ENCODE assay signal across 8 cellular contexts in the genomic region with DNA sequence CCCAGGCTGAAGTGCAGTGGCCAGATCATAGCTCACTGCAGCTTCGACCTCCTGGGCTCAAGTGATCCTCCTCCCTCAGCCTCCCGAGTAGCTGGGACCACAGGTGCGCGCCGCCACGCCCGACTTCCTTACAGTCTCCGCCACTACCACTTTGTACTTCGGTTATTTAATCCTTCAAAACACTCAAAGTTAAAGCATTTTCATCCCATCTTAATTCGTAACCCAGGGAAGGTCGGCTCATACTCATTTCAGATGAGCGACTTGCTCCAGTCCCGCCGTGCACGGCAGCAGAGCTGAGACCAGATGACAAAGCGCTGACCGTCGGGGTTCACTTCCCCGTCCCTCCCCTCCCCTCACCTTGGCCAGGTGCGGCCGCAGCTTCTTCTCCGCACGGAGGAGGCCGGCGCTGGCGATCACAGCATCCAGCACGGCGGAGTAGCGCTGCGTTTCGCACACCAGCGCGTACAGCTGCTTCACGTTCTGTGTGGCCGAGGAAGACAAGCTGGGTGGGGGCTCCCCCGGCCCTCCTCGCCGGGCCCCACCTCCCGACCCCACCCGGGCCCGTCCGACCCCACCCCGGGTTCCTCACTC.
DNase-seq lines count a peak whose midpoint lies in the region; ATAC-seq lines count a peak whose summit lies in the region.

No MANE protein-coding gene starts in this region.

- no peaks in the 10 kb centered on the region for H3K9me3 Mint-ChIP-seq in activated naive CD8-positive, alpha-beta T cell (ENCODE audit: low read depth)

- H3K36me3 ChIP-seq in BLaER1: peaks cover 36% of the 10 kb centered on the region

- H3K9ac ChIP-seq in BLaER1: peak overlapping the region; percentile 87

- peaks cover 49% of the 10 kb centered on the region for H3K4me1 ChIP-seq in BLaER1

- DNase-seq in iPS-NIHi11 (ENCODE audit: low spot score) (peak; percentile 48), T1000 (lab: John Stamatoyannopoulos, UW) (no peak), SIG-M5 (lab: John Stamatoyannopoulos, UW) (no peak)
- no peak for DNase-seq in stimulated activated naive CD8-positive, alpha-beta T cell treated with anti-CD3 and anti-CD28 coated beads, Interleukin-15, Interleukin-2, amounts not matched to agents 100 U/mL and 50 U/mL, for 24 hours

- H3K27ac Mint-ChIP-seq in activated naive CD8-positive, alpha-beta T cell: peak overlapping the region; percentile 97

- H3K4me3 Mint-ChIP-seq in activated naive CD8-positive, alpha-beta T cell: peak overlapping the region; percentile 97

- no peaks in the 10 kb centered on the region for H4K20me1 ChIP-seq in BLaER1

- no peaks in the 10 kb centered on the region for H3K27me3 ChIP-seq in BLaER1

- H3K4me1 Mint-ChIP-seq in activated naive CD8-positive, alpha-beta T cell (ENCODE audit: low read depth): peaks cover 26% of the 10 kb centered on the region

- peak overlapping the region; percentile 81 for H3K27ac ChIP-seq in BLaER1

- H3K36me3 Mint-ChIP-seq in activated naive CD8-positive, alpha-beta T cell: peaks cover 11% of the 10 kb centered on the region

- ATAC-seq in GM19324 (IDR thresholded peaks at IDR 0.05; ENCODE audit: low FRiP score, unreplicated experiment) (peak; percentile 29), HG03354 (IDR thresholded peaks at IDR 0.05; ENCODE audit: poor library complexity, severe bottlenecking, unreplicated experiment) (peak; percentile 45)
- ATAC-seq in stimulated activated naive CD8-positive, alpha-beta T cell treated with anti-CD3 and anti-CD28 coated beads, Interleukin-15, Interleukin-2, amounts not matched to agents 100 U/mL and 50 U/mL, for 24 hours: peak; percentile 32

- peak overlapping the region; percentile 76 for H3K4me3 ChIP-seq in BLaER1

- H3K9me3 ChIP-seq in BLaER1: no peaks in the 10 kb centered on the region

- peak overlapping the region; percentile 73 for H3K4me2 ChIP-seq in BLaER1

- H3K27me3 Mint-ChIP-seq in activated naive CD8-positive, alpha-beta T cell: no peaks in the 10 kb centered on the region
